Comparison of ENCODE assay signal across 1 cellular context in genomic region chr7:77415822-77416620, GRCh38.
TF ChIP-seq lines count a peak whose summit lies in the region.

Gene GSAP (minus strand): TSS chr7:77416349. CDS start chr7:77416321, 28 bp downstream.

TF ChIP-seq in SK-N-SH, 30 proteins besides CTCF, POLR2A, EP300 and RAD21 (continued from another document):
- TF ChIP-seq REST (IDR thresholded peaks at IDR 0.05; ENCODE audit: low read depth, low read length) (no peak), PBX3 (IDR thresholded peaks at IDR 0.05) (no peak), GABPA (IDR thresholded peaks at IDR 0.05; ENCODE audit: low read depth) (no peak)
